10 cellular contexts compared by ENCODE assay signal in genomic region chr2:233142355-233142897, GRCh38.
DNase-seq lines count a peak whose midpoint lies in the region; ATAC-seq and TF ChIP-seq lines count a peak whose summit lies in the region.
"Had no signal": no experiment of that assay in that cellular context is flagged by ENCODE, and none has a peak within 500 bp of the region (broad histone marks: within the 10 kb centered on the region; RNA-seq: fewer than 3 reads in every experiment).

No MANE protein-coding gene starts in this region.

- in situ Hi-C loops in brain microvascular endothelial cell (cut with HindIII; ENCODE audit: low pct_ligation_motif_present, low sequenced_read_pairs), result no loop called here

- peak; percentile 79 for ATAC-seq in HG02759 (IDR thresholded peaks at IDR 0.05; ENCODE audit: unreplicated experiment)
- peak; percentile 91 for ATAC-seq in stimulated activated effector memory CD8-positive, alpha-beta T cell treated with anti-CD3 and anti-CD28 coated beads, Interleukin-12 subunit alpha, Interleukin-12 subunit beta, amount 100 ng/mL, for 72 hours

- peak overlapping the region; percentile 87 for H3K27ac Mint-ChIP-seq in activated T-cell treated with anti-CD3 and anti-CD28 coated beads, Interleukin-2, amount 50 U/mL, for 24 hours
- H3K27ac Mint-ChIP-seq in stimulated activated effector memory CD8-positive, alpha-beta T cell treated with anti-CD3 and anti-CD28 coated beads, Interleukin-12 subunit alpha, Interleukin-12 subunit beta, amount 100 ng/mL, for 72 hours, result peak overlapping the region; percentile 91

- WGBS in esophagus muscularis mucosa, result 68% methylated on average over 6 of the region's 6 CpGs

- no peak overlapping the region for H3K27ac ChIP-seq in vagina
- no peak overlapping the region for H3K27ac ChIP-seq in esophagus muscularis mucosa (replicated peaks in 1 of 4)
- no peak overlapping the region for H3K27ac ChIP-seq in brain microvascular endothelial cell
- H3K27ac ChIP-seq: KMS-11, sigmoid colon had no signal

- DNase-seq in activated T-cell treated with anti-CD3 and anti-CD28 coated beads, Interleukin-2, amount 50 U/mL, for 24 hours, result peak; percentile 39
- no peak for DNase-seq in activated T-cell treated with anti-CD3 and anti-CD28 coated beads for 4 hours
- DNase-seq in OCI-M1 (lab: John Stamatoyannopoulos, UW), result peak; percentile 55
- DNase-seq in stimulated activated effector memory CD8-positive, alpha-beta T cell treated with anti-CD3 and anti-CD28 coated beads, Interleukin-12 subunit alpha, Interleukin-12 subunit beta, amount 100 ng/mL, for 72 hours (ENCODE audit: low spot score in 2 of 2), result peak in 1 of 2 donors; percentile 77
- no peak for DNase-seq in vagina (ENCODE audit: extremely low spot score in 2 of 2)
- DNase-seq in esophagus muscularis mucosa (ENCODE audit: extremely low spot score), result no peak
- DNase-seq in brain microvascular endothelial cell, result no peak

- H3K36me3 ChIP-seq in vagina, result no peaks in the 10 kb centered on the region
- H3K36me3 ChIP-seq in esophagus muscularis mucosa, result peaks cover 0 to 28% (median 2%) of the 10 kb centered on the region in 4 donors
- H3K36me3 ChIP-seq in brain microvascular endothelial cell (replicated peaks), result no peaks in the 10 kb centered on the region
- H3K36me3 ChIP-seq: sigmoid colon had no signal

- H3K4me3 ChIP-seq in vagina, result no peak overlapping the region
- no peak overlapping the region for H3K4me3 ChIP-seq in esophagus muscularis mucosa
- H3K4me3 ChIP-seq in brain microvascular endothelial cell (ENCODE audit: low read depth, low read length), result no peak overlapping the region
- H3K4me3 ChIP-seq: sigmoid colon had no signal

- no peaks in the 10 kb centered on the region for H3K4me1 ChIP-seq in vagina
- H3K4me1 ChIP-seq in esophagus muscularis mucosa, result no peaks in the 10 kb centered on the region
- H3K4me1 ChIP-seq: sigmoid colon had no signal

- peaks cover 38% of the 10 kb centered on the region for H3K4me1 Mint-ChIP-seq in activated T-cell treated with anti-CD3 and anti-CD28 coated beads, Interleukin-2, amount 50 U/mL, for 24 hours (ENCODE audit: low read depth)
- peaks cover 47% of the 10 kb centered on the region for H3K4me1 Mint-ChIP-seq in stimulated activated effector memory CD8-positive, alpha-beta T cell treated with anti-CD3 and anti-CD28 coated beads, Interleukin-12 subunit alpha, Interleukin-12 subunit beta, amount 100 ng/mL, for 72 hours

- H3K9me3 ChIP-seq in vagina, result no peaks in the 10 kb centered on the region
- no peaks in the 10 kb centered on the region for H3K9me3 ChIP-seq in esophagus muscularis mucosa
- H3K9me3 ChIP-seq: sigmoid colon had no signal

- H3K27me3 Mint-ChIP-seq in activated T-cell treated with anti-CD3 and anti-CD28 coated beads, Interleukin-2, amount 50 U/mL, for 24 hours, result no peaks in the 10 kb centered on the region

- H3K27me3 ChIP-seq in vagina (no peaks in the 10 kb centered on the region), esophagus muscularis mucosa (peaks cover 0 to 29% (median 0%) of the 10 kb centered on the region in 4 donors), brain microvascular endothelial cell (replicated peaks) (peaks cover 2% of the 10 kb centered on the region)

- peaks cover 87% of the 10 kb centered on the region for H3K36me3 Mint-ChIP-seq in activated T-cell treated with anti-CD3 and anti-CD28 coated beads, Interleukin-2, amount 50 U/mL, for 24 hours (ENCODE audit: low read depth)
- H3K36me3 Mint-ChIP-seq in stimulated activated effector memory CD8-positive, alpha-beta T cell treated with anti-CD3 and anti-CD28 coated beads, Interleukin-12 subunit alpha, Interleukin-12 subunit beta, amount 100 ng/mL, for 72 hours, result peaks cover 100% of the 10 kb centered on the region

- no peak overlapping the region for H3K4me3 Mint-ChIP-seq in activated T-cell treated with anti-CD3 and anti-CD28 coated beads, Interleukin-2, amount 50 U/mL, for 24 hours
- peak overlapping the region; percentile 42 for H3K4me3 Mint-ChIP-seq in stimulated activated effector memory CD8-positive, alpha-beta T cell treated with anti-CD3 and anti-CD28 coated beads, Interleukin-12 subunit alpha, Interleukin-12 subunit beta, amount 100 ng/mL, for 72 hours

- no peak for TF ChIP-seq CTCF in vagina (IDR thresholded peaks at IDR 0.05)
- no peak for TF ChIP-seq CTCF in esophagus muscularis mucosa (IDR thresholded peaks at IDR 0.05)
- no peak for TF ChIP-seq CTCF in brain microvascular endothelial cell (IDR thresholded peaks at IDR 0.05; ENCODE audit: low read depth, low read length, missing control alignments)

- intact Hi-C loops in vagina (cut with DNase I) (no loop called here), esophagus muscularis mucosa (cut with DNase I) (no loop called here)

- TF ChIP-seq POLR2A in vagina (IDR thresholded peaks at IDR 0.05) (no peak), esophagus muscularis mucosa (IDR thresholded peaks at IDR 0.05; ENCODE audit: low read depth) (no peak)

- no peaks in the 10 kb centered on the region for H3K9me3 Mint-ChIP-seq in activated T-cell treated with anti-CD3 and anti-CD28 coated beads, Interleukin-2, amount 50 U/mL, for 24 hours
- H3K9me3 Mint-ChIP-seq in stimulated activated effector memory CD8-positive, alpha-beta T cell treated with anti-CD3 and anti-CD28 coated beads, Interleukin-12 subunit alpha, Interleukin-12 subunit beta, amount 100 ng/mL, for 72 hours, result no peaks in the 10 kb centered on the region

- no peak for TF ChIP-seq EP300 in esophagus muscularis mucosa (IDR thresholded peaks at IDR 0.05)

Comparison
In these comparisons a context has a peak if more than half of its experiments do, and no peak if none do; other contexts are left out.
1. DNase-seq: peak in activated T-cell treated with anti-CD3 and anti-CD28 coated beads, Interleukin-2, amount 50 U/mL, for 24 hours (single experiment) and OCI-M1 (single experiment); none in activated T-cell treated with anti-CD3 and anti-CD28 coated beads for 4 hours (single experiment), vagina (0 of 2), esophagus muscularis mucosa (single experiment) and brain microvascular endothelial cell (single experiment).